In the genomic region with DNA sequence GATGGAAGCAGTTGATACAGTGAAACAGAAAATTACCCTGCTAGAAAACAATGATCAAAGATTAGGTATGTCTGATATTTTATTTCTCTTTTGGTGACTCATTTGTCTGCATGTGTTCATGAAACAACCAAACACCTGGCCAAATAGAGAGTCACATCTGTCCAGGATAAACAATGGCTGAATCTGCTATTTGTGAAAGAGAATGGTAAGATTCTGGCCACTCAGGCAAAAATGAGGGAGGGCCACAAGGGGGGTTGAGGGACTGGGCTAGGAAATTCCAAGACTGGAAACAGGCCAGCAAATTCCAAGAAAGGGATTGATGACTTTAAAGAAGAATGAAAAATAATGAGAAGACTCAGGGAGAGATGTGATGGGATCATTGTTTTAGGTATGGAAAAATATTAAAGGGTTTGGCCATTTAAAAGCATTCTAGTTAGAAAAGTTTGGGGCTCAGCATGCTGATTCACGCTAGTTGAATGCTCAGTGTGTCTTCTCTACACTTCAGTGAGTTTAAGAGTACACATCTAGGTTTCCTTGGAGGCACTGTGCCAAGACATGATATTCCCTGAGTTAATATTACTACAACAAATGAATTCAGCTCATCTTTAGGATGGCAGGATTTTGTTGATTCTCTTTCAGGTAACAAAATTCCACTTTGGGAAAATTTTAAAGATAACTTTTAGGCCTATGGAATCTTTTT, we compare ENCODE assay signal across 15 cellular contexts. TPM values are rescaled to one million over a fixed set of nuclear protein-coding genes. Genes with fewer than 3 reads are reported as not detected.
A peak's percentile ranks its signal among the peaks of the same experiment; 100 is the strongest.
DNase-seq lines count a peak whose midpoint lies in the region; ATAC-seq and TF ChIP-seq lines count a peak whose summit lies in the region.
"Had no signal": no experiment of that assay in that cellular context is flagged by ENCODE, and none has a peak within 500 bp of the region (broad histone marks: within the 10 kb centered on the region; RNA-seq: fewer than 3 reads in every experiment).

No MANE protein-coding gene starts in this region.

- no peak overlapping the region for H2BK12ac ChIP-seq in mesenchymal stem cell (ENCODE audit: low read length in 2 of 2)

- H3K4me3 ChIP-seq in astrocyte of the cerebellum (ENCODE audit: low read depth, low read length) = no peak overlapping the region
- H3K4me3 ChIP-seq in mesenchymal stem cell (ENCODE audit: insufficient read depth in 1 of 2, low read depth in 1 of 2, low read length in 2 of 2) = no peak overlapping the region
- H3K4me3 ChIP-seq: heart right ventricle had no signal

- H2AFZ ChIP-seq in mesenchymal stem cell (ENCODE audit: low read depth, low read length) = no peak overlapping the region

- peaks cover 1 to 6% (median 3%) of the 10 kb centered on the region in 3 donors for H3K4me1 Mint-ChIP-seq in IgD-negative memory B cell

- H2BK120ac ChIP-seq in mesenchymal stem cell (ENCODE audit: low read depth, low read length) = no peak overlapping the region

- H3K27me3 Mint-ChIP-seq in IgD-negative memory B cell = no peaks in the 10 kb centered on the region
- H3K27me3 Mint-ChIP-seq: activated naive CD4-positive, alpha-beta T cell treated with anti-CD3 and anti-CD28 coated beads, Interleukin-2, amount 10 ng/mL, durations not matched to agents 7 days and 5 days had no signal

- no peaks in the 10 kb centered on the region for H3K9me3 ChIP-seq in mesenchymal stem cell (ENCODE audit: control insufficient read depth, low read length)
- H3K9me3 ChIP-seq: heart right ventricle had no signal

- no peak overlapping the region for H3K4ac ChIP-seq in mesenchymal stem cell (ENCODE audit: low read depth in 1 of 2, low read length in 2 of 2)

- no peak overlapping the region for H3K18ac ChIP-seq in mesenchymal stem cell (ENCODE audit: low read depth in 1 of 2, low read length in 2 of 2)

- H4K8ac ChIP-seq in mesenchymal stem cell (ENCODE audit: low read length) = no peak overlapping the region

- H3K14ac ChIP-seq in mesenchymal stem cell (ENCODE audit: low read length in 2 of 2) = no peak overlapping the region

- in situ Hi-C loops in astrocyte of the cerebellum (cut with HindIII; ENCODE audit: low sequenced_read_pairs) = no loop called here

- peaks cover 12% of the 10 kb centered on the region for H3K4me1 ChIP-seq in mesenchymal stem cell (ENCODE audit: control insufficient read depth, insufficient read depth, low read depth, low read length)
- H3K4me1 ChIP-seq: heart right ventricle had no signal

- H3K36me3 Mint-ChIP-seq in IgD-negative memory B cell = peaks cover 7% of the 10 kb centered on the region

- no peak overlapping the region for H3K9ac ChIP-seq in mesenchymal stem cell (ENCODE audit: low read length)

- H3K9me3 Mint-ChIP-seq in IgD-negative memory B cell = no peaks in the 10 kb centered on the region
- H3K9me3 Mint-ChIP-seq: activated naive CD4-positive, alpha-beta T cell treated with anti-CD3 and anti-CD28 coated beads, Interleukin-2, amount 10 ng/mL, durations not matched to agents 7 days and 5 days; CD14-positive monocyte had no signal

- H2AK5ac ChIP-seq in mesenchymal stem cell (ENCODE audit: low read length, severe bottlenecking) = no peak overlapping the region

- no peak overlapping the region for H2BK15ac ChIP-seq in mesenchymal stem cell (ENCODE audit: low read depth, poor library complexity, severe bottlenecking)

- peaks cover 3% of the 10 kb centered on the region for H3K79me1 ChIP-seq in mesenchymal stem cell (replicated peaks; ENCODE audit: low read length, poor library complexity, severe bottlenecking)

- DNase-seq in COR-L47 (lab: John Stamatoyannopoulos, UW) (peak; percentile 24), astrocyte of the cerebellum (ENCODE audit: low read depth) (peak; percentile 38), mesenchymal stem cell (no peak), caudate nucleus (lab: John Stamatoyannopoulos, UW) (no peak), left cardiac atrium (no peak)
- DNase-seq: activated naive CD4-positive, alpha-beta T cell treated with anti-CD3 and anti-CD28 coated beads, Interleukin-2, amount 10 ng/mL, durations not matched to agents 7 days and 5 days; heart right ventricle; NCI-H1092; NCI-H82; retina; T-helper 1 cell had no signal

- no peaks in the 10 kb centered on the region for H3K27me3 ChIP-seq in mesenchymal stem cell (ENCODE audit: control insufficient read depth in 1 of 2, insufficient read depth in 1 of 2, low read length in 2 of 2)
- H3K27me3 ChIP-seq: heart right ventricle had no signal

- H3K36me3 ChIP-seq in mesenchymal stem cell (ENCODE audit: control insufficient read depth in 1 of 2, insufficient read depth in 2 of 2, low read depth in 1 of 2, low read length in 2 of 2) = peaks cover 2 to 29% of the 10 kb centered on the region in 2 experiments

- WGBS in mesenchymal stem cell = 100% methylated on average over 1 of the region's 1 CpG

- no peak overlapping the region for H2BK5ac ChIP-seq in mesenchymal stem cell (ENCODE audit: low read depth, low read length, poor library complexity, severe bottlenecking)

- H3K4me2 ChIP-seq in mesenchymal stem cell (ENCODE audit: low read length, poor library complexity, severe bottlenecking) = peak overlapping the region; percentile 10

- no peak overlapping the region for H3K4me3 Mint-ChIP-seq in IgD-negative memory B cell
- H3K4me3 Mint-ChIP-seq: activated naive CD4-positive, alpha-beta T cell treated with anti-CD3 and anti-CD28 coated beads, Interleukin-2, amount 10 ng/mL, durations not matched to agents 7 days and 5 days; CD14-positive monocyte had no signal

- H3K27ac ChIP-seq in mesenchymal stem cell (ENCODE audit: low read length, poor library complexity, severe bottlenecking) = peak overlapping the region; percentile 74
- no peak overlapping the region for H3K27ac ChIP-seq in caudate nucleus (ENCODE audit: low read depth, low read length)
- H3K27ac ChIP-seq: heart right ventricle had no signal

- no peak overlapping the region for H4K91ac ChIP-seq in mesenchymal stem cell (ENCODE audit: low read length)

- ATAC-seq in GM21360 (IDR thresholded peaks at IDR 0.05; ENCODE audit: unreplicated experiment) (no peak), left cardiac atrium (no peak), HG02623 (IDR thresholded peaks at IDR 0.05; ENCODE audit: unreplicated experiment) (no peak)
- ATAC-seq: heart right ventricle had no signal

- no peak overlapping the region for H3K23ac ChIP-seq in mesenchymal stem cell (ENCODE audit: low read length in 2 of 2)

- no peak for TF ChIP-seq CTCF in astrocyte of the cerebellum (IDR thresholded peaks at IDR 0.05; ENCODE audit: low read depth, low read length, missing control alignments)

- intact Hi-C loops in left cardiac atrium (cut with DNase I) = no loop called here

- H3K27ac Mint-ChIP-seq in IgD-negative memory B cell = peak overlapping the region in 2 of 3 donors; percentile 32 to 43
- H3K27ac Mint-ChIP-seq: activated naive CD4-positive, alpha-beta T cell treated with anti-CD3 and anti-CD28 coated beads, Interleukin-2, amount 10 ng/mL, durations not matched to agents 7 days and 5 days; CD14-positive monocyte had no signal

RNA-seq across cellular contexts. Expression of a gene that starts 44.9 kb away (rescaled TPM):
- 78.6 TPM for polyA plus RNA-seq in IgD-negative memory B cell
- polyA plus RNA-seq in mesenchymal stem cell (2013, experiment 1 of 2) = 10.5 TPM
- polyA plus RNA-seq in mesenchymal stem cell (2013, experiment 2 of 2) = 10.5 TPM
- 1 to 10 TPM; 5.2 to 5.3 TPM for total RNA-seq in left cardiac atrium

Comparison
In these comparisons a context has a peak if more than half of its experiments do, and no peak if none do; other contexts are left out.
1. DNase-seq: peak in COR-L47 (single experiment) and astrocyte of the cerebellum (single experiment); none in mesenchymal stem cell (single experiment), caudate nucleus (0 of 61) and left cardiac atrium (single experiment).